Comparison of ENCODE assay signal across 8 cellular contexts in genomic region chr7:155001756-155002410, GRCh38. TPM values are rescaled to one million over a fixed set of nuclear protein-coding genes. Genes with fewer than 3 reads are reported as not detected.
A peak's percentile ranks its signal among the peaks of the same experiment; 100 is the strongest.
DNase-seq lines count a peak whose midpoint lies in the region; ATAC-seq and TF ChIP-seq lines count a peak whose summit lies in the region.

No MANE protein-coding gene starts in this region.

- H3K36me3 ChIP-seq in HUES64 (ENCODE audit: insufficient read depth, low read length) (peaks cover 23% of the 10 kb centered on the region), right lobe of liver (peaks cover 0 to 16% (median 3%) of the 10 kb centered on the region in 4 donors), upper lobe of right lung (peaks cover 18% of the 10 kb centered on the region)

- no peak for TF ChIP-seq POLR2A in right lobe of liver (IDR thresholded peaks at IDR 0.05)

- peak overlapping the region; percentile 65; the same call in 1 of the 2 replicates for H3K27ac ChIP-seq in HUES64 (ENCODE audit: low read depth, low read length)
- no peak overlapping the region for H3K27ac ChIP-seq in right lobe of liver
- H3K27ac ChIP-seq in upper lobe of right lung: peak overlapping the region; percentile 36

- H3K9me3 ChIP-seq in HUES64 (ENCODE audit: insufficient read depth, low read depth, low read length) (no peaks in the 10 kb centered on the region), right lobe of liver (no peaks in the 10 kb centered on the region), upper lobe of right lung (no peaks in the 10 kb centered on the region)

- H3K27me3 ChIP-seq in HUES64 (ENCODE audit: insufficient read depth, low read length): no peaks in the 10 kb centered on the region
- H3K27me3 ChIP-seq in right lobe of liver: no peaks in the 10 kb centered on the region
- no peaks in the 10 kb centered on the region for H3K27me3 ChIP-seq in upper lobe of right lung

- no peak for DNase-seq in astrocyte of the cerebellum (ENCODE audit: low read depth)
- no peak for DNase-seq in right lobe of liver
- DNase-seq in upper lobe of right lung: no peak
- DNase-seq in MV-4-11 (lab: John Stamatoyannopoulos, UW): no peak

- TF ChIP-seq CTCF in astrocyte of the cerebellum (IDR thresholded peaks at IDR 0.05; ENCODE audit: low read depth, low read length, missing control alignments) (no peak), right lobe of liver (IDR thresholded peaks at IDR 0.05) (no peak), upper lobe of right lung (IDR thresholded peaks at IDR 0.05) (no peak)

- intact Hi-C loops in right lobe of liver (cut with DNase I): no loop called here
- intact Hi-C loops in upper lobe of right lung (cut with DNase I): no loop called here

- H3K4me3 ChIP-seq in GM08714 (ENCODE audit: low read length): peak overlapping the region; percentile 99
- H3K4me3 ChIP-seq in HUES64 (ENCODE audit: low read length): peak overlapping the region; percentile 98
- H3K4me3 ChIP-seq in astrocyte of the cerebellum (ENCODE audit: low read depth, low read length): peak overlapping the region; percentile 77
- H3K4me3 ChIP-seq in right lobe of liver: peak overlapping the region; percentile 68 to 97 (median 73)
- H3K4me3 ChIP-seq in upper lobe of right lung: peak overlapping the region; percentile 70

- ATAC-seq in GM21515 (IDR thresholded peaks at IDR 0.05; ENCODE audit: unreplicated experiment) (peak; percentile 19), right lobe of liver (no peak), upper lobe of right lung (no peak), HG03571 (IDR thresholded peaks at IDR 0.05; ENCODE audit: unreplicated experiment) (no peak)

- in situ Hi-C loops in astrocyte of the cerebellum (cut with HindIII; ENCODE audit: low sequenced_read_pairs): no loop called here

- peak overlapping the region; percentile 83 for H3K9ac ChIP-seq in HUES64 (ENCODE audit: low read depth, low read length)

- WGBS in HUES64: 17% methylated on average over 21 of the region's 24 CpGs
- WGBS in right lobe of liver (ENCODE audit: insufficient coverage, low coverage, low lambda C conversion rate, missing lambda C conversion rate): 47% methylated on average over 7 of the region's 24 CpGs

- peaks cover 10% of the 10 kb centered on the region for H3K4me1 ChIP-seq in HUES64 (ENCODE audit: insufficient read depth, low read length)
- H3K4me1 ChIP-seq in right lobe of liver: peaks cover 0 to 3% (median 0%) of the 10 kb centered on the region in 4 donors
- peaks cover 17% of the 10 kb centered on the region for H3K4me1 ChIP-seq in upper lobe of right lung

RNA-seq across cellular contexts. Expression of gene PAXIP1, which starts 1.0 kb away (rescaled TPM):
- 30.4 TPM for polyA plus RNA-seq in HUES64 (2013, experiment 1 of 2)
- polyA plus RNA-seq in HUES64 (2013, experiment 2 of 2): 28.5 TPM
- total RNA-seq in right lobe of liver: 1 to 10 TPM; 6.2 to 6.6 (median 6.4) TPM
- total RNA-seq in upper lobe of right lung: 11.8 TPM

Comparison
In these comparisons a context has a peak if more than half of its experiments do, and no peak if none do; other contexts are left out.
1. H3K27ac ChIP-seq: peak in HUES64 (single experiment) and upper lobe of right lung (single experiment); none in right lobe of liver (0 of 3).
2. Peak in every context shown above with its lines, with median percentiles within 50 percentile points of each other: H3K4me3 ChIP-seq.